In genomic region chr5:131877873-131878272, GRCh38 we compare ENCODE assay signal across 26 cellular contexts.
DNase-seq lines count a peak whose midpoint lies in the region; ATAC-seq, FAIRE-seq and TF ChIP-seq lines count a peak whose summit lies in the region.
"Had no signal": no experiment of that assay in that cellular context is flagged by ENCODE, and none has a peak within 500 bp of the region (broad histone marks: within the 10 kb centered on the region; RNA-seq: fewer than 3 reads in every experiment).

No MANE protein-coding gene starts in this region.

- ATAC-seq in HepG2: peak; percentile 57
- no peak for ATAC-seq in right lobe of liver
- peak; percentile 65; the same call in 1 of the 2 replicates for ATAC-seq in WTC11
- ATAC-seq in HG03280 (IDR thresholded peaks at IDR 0.05; ENCODE audit: unreplicated experiment): no peak
- ATAC-seq: PC-3, Right ventricle myocardium inferior, T-cell had no signal

- H3T11ph ChIP-seq in H9 (ENCODE audit: low read length): no peak overlapping the region

- no peak overlapping the region for H2BK5ac ChIP-seq in H9 (ENCODE audit: insufficient read length, low read length)

- no peak overlapping the region for H4K8ac ChIP-seq in H9 (replicated peaks; ENCODE audit: insufficient read length, low read depth, low read length)

- H3K14ac ChIP-seq in H9 (ENCODE audit: insufficient read depth, low read length): no peak overlapping the region

- no peak overlapping the region for H4K5ac ChIP-seq in H9 (ENCODE audit: insufficient read length, low read depth, low read length)

- FAIRE-seq in HepG2 (lab: Jason Lieb, UNC): no peak
- FAIRE-seq: GM18507 had no signal

- H2BK120ac ChIP-seq in H9 (ENCODE audit: low read depth, low read length, poor library complexity, severe bottlenecking): no peak overlapping the region

- no peak overlapping the region for H3K4ac ChIP-seq in H9 (ENCODE audit: low read depth, low read length)

- CTCF ChIA-PET in HepG2 (lab: Yijun Ruan, JAX; ENCODE audit: low intra/inter-chr PET ratio, low total read pairs): no interaction called here
- CTCF ChIA-PET in WTC11 (lab: Charles Lee): no interaction called here

- H3K9me3 Mint-ChIP-seq in H9 (peaks cover 10 to 14% of the 10 kb centered on the region in 2 experiments), WTC11 (peaks cover 23% of the 10 kb centered on the region)
- H3K9me3 Mint-ChIP-seq: IgD-negative memory B cell had no signal

- TF ChIP-seq CTCF in HepG2 (CRISPR knock-in tag; IDR thresholded peaks at IDR 0.05) (no peak), right lobe of liver (IDR thresholded peaks at IDR 0.05) (no peak), H9 (conservative IDR thresholded peaks at IDR 0.05) (peak; percentile 31; the same call in 1 of the 3 replicates), WTC11 (IDR thresholded peaks at IDR 0.05) (no peak)

- H3K27ac ChIP-seq in HepG2 (ENCODE audit: extremely low read length, insufficient read depth, low read length) (no peak overlapping the region), right lobe of liver (no peak overlapping the region), H9 (ENCODE audit: insufficient read length, low read depth, low read length) (no peak overlapping the region)
- H3K27ac ChIP-seq: GM23248, SJCRH30 had no signal

- in situ Hi-C loops in HepG2 (cut with HindIII; ENCODE audit: extremely low pct_ligation_motif_present, low pct_unique_long_range_greater_than_20kb): no loop called here

- no peak overlapping the region for H3K23ac ChIP-seq in H9 (ENCODE audit: insufficient read length, low read depth, low read length)

- TF ChIP-seq POLR2A in HepG2 (IDR thresholded peaks at IDR 0.05; ENCODE audit: insufficient read depth in 1 of 2, low read depth in 2 of 2, low read length in 2 of 2) (no peak), right lobe of liver (IDR thresholded peaks at IDR 0.05) (no peak)

- H3K23me2 ChIP-seq in H9 (ENCODE audit: insufficient read length, low read depth, low read length, poor library complexity, severe bottlenecking): no peaks in the 10 kb centered on the region

- no peaks in the 10 kb centered on the region for H3K36me3 ChIP-seq in HepG2 (replicated peaks in 1 of 2; ENCODE audit: control insufficient read depth in 1 of 2, insufficient read depth in 2 of 2, low read length in 2 of 2)
- no peaks in the 10 kb centered on the region for H3K36me3 ChIP-seq in right lobe of liver
- H3K36me3 ChIP-seq: SJCRH30 had no signal

- no peak overlapping the region for H4K91ac ChIP-seq in H9 (ENCODE audit: insufficient read length, low read depth, low read length)

- H3K9ac ChIP-seq in HepG2 (ENCODE audit: insufficient read depth, low read depth, low read length): no peak overlapping the region
- H3K9ac ChIP-seq in H9 (ENCODE audit: extremely low read depth, insufficient read length, low read length): no peak overlapping the region
- H3K9ac ChIP-seq: GM23248 had no signal

- TF ChIP-seq RAD21 in HepG2 (CRISPR knock-in tag; IDR thresholded peaks at IDR 0.05): no peak

- no peak overlapping the region for H3K56ac ChIP-seq in H9 (ENCODE audit: insufficient read length, low read depth, low read length)

- no peak overlapping the region for H2BK15ac ChIP-seq in H9 (ENCODE audit: low read depth, low read length)

- H3K4me3 Mint-ChIP-seq in H9 (no peak overlapping the region), WTC11 (no peak overlapping the region)
- H3K4me3 Mint-ChIP-seq: CD4-positive, alpha-beta memory T cell; IgD-negative memory B cell; T-cell had no signal

- H3K27me3 ChIP-seq in HepG2 (ENCODE audit: control insufficient read depth in 1 of 2, insufficient read depth in 2 of 2, low read length in 2 of 2): no peaks in the 10 kb centered on the region; a peak in 1 of 5 replicates
- no peaks in the 10 kb centered on the region for H3K27me3 ChIP-seq in right lobe of liver
- H3K27me3 ChIP-seq in H9 (ENCODE audit: insufficient read depth, low read length): no peaks in the 10 kb centered on the region
- H3K27me3 ChIP-seq: SJCRH30 had no signal

- H2AFZ ChIP-seq in HepG2 (ENCODE audit: low read length) (no peak overlapping the region), H9 (ENCODE audit: low read length) (no peak overlapping the region)
- H2AFZ ChIP-seq: GM23248 had no signal

- no peak overlapping the region for H3K4me3 ChIP-seq in HepG2 (replicated peaks in 1 of 3; ENCODE audit: insufficient read depth in 1 of 3, low read depth in 2 of 3, low read length in 3 of 3)
- H3K4me3 ChIP-seq in right lobe of liver: no peak overlapping the region
- H3K4me3 ChIP-seq: GM23248, SJCRH30 had no signal

- no peak for DNase-seq in HepG2 (ENCODE audit: low spot score)
- DNase-seq in right lobe of liver: no peak
- no peak for DNase-seq in H9
- no peak for DNase-seq in WTC11 (ENCODE audit: low spot score)
- DNase-seq in D341Med (ENCODE audit: low spot score): no peak
- no peak for DNase-seq in NCI-H1092 treated with DMSO at 0.1 percent for 48 hours (lab: John Stamatoyannopoulos, UW)
- DNase-seq: C1 segment of cervical spinal cord; CD4-positive, alpha-beta memory T cell; COR-L47; GM23248; HCEC 1CT; NCI-H1092; NCI-H1436; NCI-H187 treated with DMSO at 0.1 percent for 48 hours; NCI-H2171 treated with DMSO at 0.1 percent for 48 hours; NCI-H345; NCI-H524; NCI-H748 treated with DMSO at 0.1 percent for 48 hours; NK-92 treated with Interleukin-12 subunit alpha and Interleukin-12 subunit beta, amount 100 ng/mL, for 24 hours; PC-3; SJCRH30; T-cell had no signal

- TF ChIP-seq EP300 in HepG2 (IDR thresholded peaks at IDR 0.05; ENCODE audit: low read depth in 2 of 2, low read length in 2 of 2) (no peak), HepG2 (CRISPR knock-in tag; IDR thresholded peaks at IDR 0.05; ENCODE audit: borderline replicate concordance) (no peak)

- H3K9me3 ChIP-seq in HepG2 (ENCODE audit: low read length) (no peaks in the 10 kb centered on the region), right lobe of liver (no peaks in the 10 kb centered on the region), H9 (ENCODE audit: control insufficient read depth, low read depth, low read length) (no peaks in the 10 kb centered on the region)
- H3K9me3 ChIP-seq: SJCRH30 had no signal

- no peaks in the 10 kb centered on the region for H4K20me1 ChIP-seq in HepG2 (ENCODE audit: insufficient read depth, low read length)
- H4K20me1 ChIP-seq in H9 (ENCODE audit: control insufficient read depth, insufficient read depth, insufficient read length): no peaks in the 10 kb centered on the region

- no peak overlapping the region for H2AK5ac ChIP-seq in H9 (ENCODE audit: insufficient read length, low read length)

- intact Hi-C loops in HepG2 (cut with micrococcal nuclease; ENCODE audit: unreplicated experiment) (loop anchor here (5.0 kb wide), 1 partner anchor 124 kb away; no protein-coding TSS in a partner anchor), right lobe of liver (cut with DNase I) (no loop called here)

- H3K27ac Mint-ChIP-seq in H9: no peak overlapping the region
- no peak overlapping the region for H3K27ac Mint-ChIP-seq in WTC11
- H3K27ac Mint-ChIP-seq: CD4-positive, alpha-beta memory T cell; IgD-negative memory B cell; T-cell had no signal

- H3K79me1 ChIP-seq in H9 (ENCODE audit: insufficient read depth, low read depth, low read length, poor library complexity, severe bottlenecking): no peaks in the 10 kb centered on the region

- H3K4me2 ChIP-seq in HepG2 (ENCODE audit: low read depth, low read length) (no peak overlapping the region), H9 (ENCODE audit: insufficient read depth, insufficient read length, low read length) (no peak overlapping the region)

- no peak overlapping the region for H2BK12ac ChIP-seq in H9 (ENCODE audit: insufficient read length, low read depth, low read length)

- H3K4me1 ChIP-seq in HepG2 (ENCODE audit: insufficient read depth, low read length) (no peaks in the 10 kb centered on the region), right lobe of liver (no peaks in the 10 kb centered on the region), H9 (ENCODE audit: insufficient read depth, low read length) (no peaks in the 10 kb centered on the region)
- H3K4me1 ChIP-seq: SJCRH30 had no signal

- no peaks in the 10 kb centered on the region for H3K79me2 ChIP-seq in HepG2 (ENCODE audit: insufficient read depth, low read length)
- no peaks in the 10 kb centered on the region for H3K79me2 ChIP-seq in H9 (ENCODE audit: insufficient read depth, low read length)

- BruUV-seq in HepG2 (replicated peaks; lab: Mats Ljungman, UMichigan): no TSS peak

- 50% methylated on average over 2 of the region's 2 CpGs for WGBS in HepG2 (ENCODE audit: low lambda C conversion rate)
- 80% methylated on average over 1 of the region's 2 CpGs for WGBS in right lobe of liver (ENCODE audit: insufficient coverage, low coverage, low lambda C conversion rate, missing lambda C conversion rate)
- WGBS in H9 (ENCODE audit: extremely low coverage, insufficient read length, low lambda C conversion rate): no CpG with 5 or more reads among the region's 2 CpGs

- H3K18ac ChIP-seq in H9 (ENCODE audit: insufficient read length, low read depth, low read length): no peak overlapping the region

- H3K36me3 Mint-ChIP-seq in H9 (ENCODE audit: insufficient read depth in 1 of 3, low read depth in 3 of 3) (no peaks in the 10 kb centered on the region), WTC11 (no peaks in the 10 kb centered on the region)
- H3K36me3 Mint-ChIP-seq: IgD-negative memory B cell had no signal

- H3K27me3 Mint-ChIP-seq in H9 (ENCODE audit: low read depth) (no peaks in the 10 kb centered on the region), WTC11 (ENCODE audit: low read depth) (peaks cover 10% of the 10 kb centered on the region)
- H3K27me3 Mint-ChIP-seq: CD4-positive, alpha-beta memory T cell; T-cell had no signal

- H3K4me1 Mint-ChIP-seq in H9 (no peaks in the 10 kb centered on the region; a peak in 1 of 4 replicates), WTC11 (no peaks in the 10 kb centered on the region; the same call in 1 of the 2 replicates)
- H3K4me1 Mint-ChIP-seq: CD4-positive, alpha-beta memory T cell; IgD-negative memory B cell; T-cell had no signal

- no peak overlapping the region for H2BK20ac ChIP-seq in H9 (ENCODE audit: low read depth, low read length, poor library complexity, severe bottlenecking)

- POLR2A ChIA-PET in HepG2 (lab: Yijun Ruan, JAX) (no interaction called here), WTC11 (lab: Charles Lee) (no interaction called here)

TF ChIP-seq in WTC11, 78 proteins besides CTCF, POLR2A, EP300 and RAD21 (continues in another document):
- TF ChIP-seq KAT7 (CRISPR knock-in tag; IDR thresholded peaks at IDR 0.05; ENCODE audit: borderline replicate concordance): no peak

Comparison
In these comparisons a context has a peak if more than half of its experiments do, and no peak if none do; other contexts are left out.
1. ATAC-seq: peak in HepG2 (single experiment) and WTC11 (single experiment); none in right lobe of liver (0 of 4) and HG03280 (single experiment).